ENCODE assay signal across 8 cellular contexts in the genomic region with DNA sequence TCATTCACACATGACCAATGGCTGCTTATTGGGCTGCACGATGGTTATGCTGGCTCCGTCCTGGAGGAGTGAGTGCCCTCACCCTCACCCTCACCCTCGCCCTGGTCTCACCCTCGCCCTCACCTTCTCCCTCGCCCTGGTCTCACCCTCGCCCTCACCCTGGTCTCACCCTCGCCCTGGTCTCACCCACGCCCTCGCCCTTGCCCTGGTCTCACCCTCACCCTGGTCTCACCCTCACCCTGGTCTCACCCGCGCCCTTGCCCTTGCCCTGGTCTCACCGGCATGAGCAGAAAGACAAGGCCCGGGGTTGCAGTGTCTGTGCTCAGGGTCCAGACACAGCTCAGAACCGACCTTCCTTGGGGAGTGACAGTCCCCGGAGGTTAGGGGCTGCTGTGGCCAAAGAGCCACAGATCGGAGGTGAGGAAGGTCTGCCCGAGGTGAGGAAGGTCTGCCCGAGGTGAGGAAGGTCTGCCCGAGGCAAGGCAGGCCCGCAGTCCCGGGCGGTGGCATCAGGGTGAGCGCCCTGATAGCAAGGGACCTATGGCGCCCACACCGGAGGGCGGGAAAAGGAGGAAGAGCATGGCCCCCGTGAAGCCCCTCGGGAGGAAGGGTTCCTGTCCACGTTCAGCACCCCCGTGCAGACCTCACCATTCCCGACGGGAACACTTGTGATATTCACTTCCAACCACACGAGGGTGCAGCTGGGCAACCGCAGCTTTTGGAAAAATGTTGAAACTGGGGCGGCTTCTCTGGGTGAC.
DNase-seq lines count a peak whose midpoint lies in the region; ATAC-seq and TF ChIP-seq lines count a peak whose summit lies in the region.

No MANE protein-coding gene starts in this region.

- peaks cover 6% of the 10 kb centered on the region for H3K4me1 Mint-ChIP-seq in Caco-2 (ENCODE audit: low read depth, unreplicated experiment)

- H3K18ac ChIP-seq in mesendoderm (ENCODE audit: low read length) = no peak overlapping the region

- no peak overlapping the region for H3K27ac Mint-ChIP-seq in Caco-2 (ENCODE audit: unreplicated experiment)

- no peak overlapping the region for H3K4me2 ChIP-seq in mesendoderm (ENCODE audit: low read length)

- H4K8ac ChIP-seq in mesendoderm (ENCODE audit: low read depth, low read length) = no peak overlapping the region

- H3K23ac ChIP-seq in mesendoderm (ENCODE audit: low read length) = no peak overlapping the region

- no peak overlapping the region for H3K56ac ChIP-seq in mesendoderm (ENCODE audit: low read length)

- H3K27me3 Mint-ChIP-seq in Caco-2 (ENCODE audit: insufficient read depth, unreplicated experiment) = no peaks in the 10 kb centered on the region

- H3K79me1 ChIP-seq in mesendoderm (ENCODE audit: low read length) = no peaks in the 10 kb centered on the region

- no CpG with 5 or more reads among the region's 35 CpGs for WGBS in mesendoderm (ENCODE audit: extremely low coverage, insufficient coverage, low lambda C conversion rate)

- H3K4me1 ChIP-seq in Caco-2 (no peaks in the 10 kb centered on the region), mesendoderm (ENCODE audit: control insufficient read depth, low read depth, low read length) (no peaks in the 10 kb centered on the region)

- no peak overlapping the region for H3K4me3 Mint-ChIP-seq in Caco-2 (ENCODE audit: unreplicated experiment)

- H2BK15ac ChIP-seq in mesendoderm (replicated peaks; ENCODE audit: low read depth) = no peak overlapping the region

- H4K5ac ChIP-seq in mesendoderm (ENCODE audit: low read length) = no peak overlapping the region

- no peak overlapping the region for H2BK5ac ChIP-seq in mesendoderm (ENCODE audit: low read length)

- H3K79me2 ChIP-seq in mesendoderm (ENCODE audit: control insufficient read depth, insufficient read depth, low read length) = no peaks in the 10 kb centered on the region

- H3K4ac ChIP-seq in mesendoderm (ENCODE audit: low read depth, low read length) = no peak overlapping the region

- H3K9me3 ChIP-seq in Caco-2 = 0 out of 2 replicates have a peak, but pooled peaks cover 3% of the 10 kb centered on the region

- no peaks in the 10 kb centered on the region for H3K36me3 Mint-ChIP-seq in Caco-2 (ENCODE audit: insufficient read depth, unreplicated experiment)

- H3K9ac ChIP-seq in mesendoderm (ENCODE audit: low read length) = no peak overlapping the region

- H2BK120ac ChIP-seq in mesendoderm (ENCODE audit: low read depth, low read length) = no peak overlapping the region

- TF ChIP-seq CTCF in Caco-2 (IDR thresholded peaks at IDR 0.05; ENCODE audit: insufficient read depth in 1 of 2, low read depth in 1 of 2, low read length in 1 of 2, severe bottlenecking in 1 of 2, unreplicated experiment in 1 of 2) = peak; percentile 81 to 83

- H3K4me3 ChIP-seq in Caco-2 (ENCODE audit: low read depth, low read length) (no peak overlapping the region), mesendoderm (ENCODE audit: low read length) (no peak overlapping the region)

- H3K36me3 ChIP-seq in Caco-2 (ENCODE audit: control insufficient read depth, insufficient read depth, low read length) (no peaks in the 10 kb centered on the region), mesendoderm (ENCODE audit: control insufficient read depth, insufficient read depth, low read length) (no peaks in the 10 kb centered on the region)

- CTCF ChIA-PET in Caco-2 (lab: Charles Lee) = interaction anchor here (0.5 to 1.0 kb wide), 5 partner anchors 90 to 185 kb away, joined by 3 to 6 read pairs (median 6); no protein-coding TSS in a partner anchor

- no peaks in the 10 kb centered on the region for H3K9me3 Mint-ChIP-seq in Caco-2 (ENCODE audit: unreplicated experiment)

- POLR2A ChIA-PET in Caco-2 (lab: Charles Lee) = no interaction called here

- H3K27me3 ChIP-seq in Caco-2 (replicated peaks; ENCODE audit: control insufficient read depth, insufficient read depth, low read length) (no peaks in the 10 kb centered on the region), mesendoderm (ENCODE audit: insufficient read depth, low read length, poor library complexity) (no peaks in the 10 kb centered on the region)

- intact Hi-C loops in Caco-2 (cut with micrococcal nuclease; ENCODE audit: unreplicated experiment) = loop anchor here (1.0 to 10.0 kb wide), 4 partner anchors 71 to 360 kb away; a partner anchor contains a TSS

- no TSS peak for BruUV-seq in Caco-2 (replicated peaks; lab: Mats Ljungman, UMichigan)

- H3K27ac ChIP-seq in mesendoderm (ENCODE audit: low read depth, low read length) = no peak overlapping the region

- ATAC-seq in HG03354 (IDR thresholded peaks at IDR 0.05; ENCODE audit: poor library complexity, severe bottlenecking, unreplicated experiment) = no peak

- no peak overlapping the region for H2AK5ac ChIP-seq in mesendoderm (ENCODE audit: low read length)

- DNase-seq in Caco-2 (peak in 1 of 2 experiments; percentile 78), NCI-H1105 treated with DMSO at 0.1 percent for 48 hours (lab: John Stamatoyannopoulos, UW) (peak; percentile 15), dermis microvascular lymphatic vessel endothelial cell (ENCODE audit: low read depth in 2 of 2) (peak; percentile 16 to 49), mesendoderm (peak; percentile 64), DMS79 treated with DMSO at 0.1 percent for 48 hours (lab: John Stamatoyannopoulos, UW) (no peak), activated gamma-delta T cell treated with Interleukin-2 at 50 U/mL for 16 hours (no peak), NCI-H187 treated with DMSO at 0.1 percent for 48 hours (lab: John Stamatoyannopoulos, UW) (no peak)

Comparison
In these comparisons a context has a peak if more than half of its experiments do, and no peak if none do; other contexts are left out.
1. DNase-seq: peak in NCI-H1105 treated with DMSO at 0.1 percent for 48 hours (single experiment), dermis microvascular lymphatic vessel endothelial cell (2 of 2) and mesendoderm (single experiment); none in DMS79 treated with DMSO at 0.1 percent for 48 hours (single experiment), activated gamma-delta T cell treated with Interleukin-2 at 50 U/mL for 16 hours (single experiment) and NCI-H187 treated with DMSO at 0.1 percent for 48 hours (single experiment).